10 cellular contexts compared by ENCODE assay signal in the genomic region with DNA sequence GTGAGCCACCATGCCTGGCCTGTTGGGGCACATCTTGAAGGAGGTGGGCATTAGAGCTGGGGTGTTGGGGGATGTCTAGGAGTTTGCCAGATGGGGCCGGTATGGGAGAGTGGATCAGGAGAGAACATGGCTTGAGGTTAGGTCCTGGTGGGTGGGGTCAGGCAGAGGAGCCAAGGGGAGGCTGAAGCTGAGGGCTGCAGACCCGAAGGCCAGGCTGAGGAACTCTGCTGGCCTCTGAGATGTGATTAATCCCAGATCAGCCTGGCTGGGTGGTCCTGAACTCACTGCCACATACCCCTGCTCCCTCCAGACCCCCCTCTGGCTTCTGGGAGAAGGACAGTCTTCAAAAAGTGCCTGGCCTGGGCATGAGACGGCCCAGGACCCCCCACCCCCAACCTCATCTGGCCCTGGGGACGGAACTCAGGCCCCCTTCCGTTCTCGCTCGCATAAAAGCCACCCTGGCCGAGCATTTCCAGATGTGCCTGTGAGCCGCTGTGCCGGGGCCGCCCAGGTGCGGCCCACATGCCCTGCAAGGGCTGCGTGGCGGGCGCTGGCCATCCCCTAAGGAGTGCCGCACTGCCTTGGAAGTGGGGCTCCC. TPM values are rescaled to one million over a fixed set of nuclear protein-coding genes. Genes with fewer than 3 reads are reported as not detected.
DNase-seq lines count a peak whose midpoint lies in the region; ATAC-seq lines count a peak whose summit lies in the region.
"Had no signal": no experiment of that assay in that cellular context is flagged by ENCODE, and none has a peak within 500 bp of the region (broad histone marks: within the 10 kb centered on the region; RNA-seq: fewer than 3 reads in every experiment).

No MANE protein-coding gene starts in this region.

- WGBS in right cardiac atrium, result 90% methylated on average over 16 of the region's 16 CpGs

- H3K4me1 Mint-ChIP-seq in activated CD4-positive, alpha-beta T cell treated with anti-CD3 and anti-CD28 coated beads, Interleukin-2, amount 10 ng/mL, durations not matched to agents 24 days and 14 days, result peaks cover 4% of the 10 kb centered on the region
- H3K4me1 Mint-ChIP-seq in activated CD4-positive, alpha-beta memory T cell treated with anti-CD3 and anti-CD28 coated beads, Interleukin-2, amount 10 ng/mL, durations not matched to agents 7 days and 5 days, result peaks cover 7% of the 10 kb centered on the region

- H3K36me3 Mint-ChIP-seq in activated CD4-positive, alpha-beta T cell treated with anti-CD3 and anti-CD28 coated beads, Interleukin-2, amount 10 ng/mL, durations not matched to agents 24 days and 14 days (ENCODE audit: low read depth), result no peaks in the 10 kb centered on the region
- H3K36me3 Mint-ChIP-seq in activated CD4-positive, alpha-beta memory T cell treated with anti-CD3 and anti-CD28 coated beads, Interleukin-2, amount 10 ng/mL, durations not matched to agents 7 days and 5 days (ENCODE audit: low read depth), result no peaks in the 10 kb centered on the region

- H3K27me3 Mint-ChIP-seq in activated CD4-positive, alpha-beta T cell treated with anti-CD3 and anti-CD28 coated beads, Interleukin-2, amount 10 ng/mL, durations not matched to agents 24 days and 14 days, result peaks cover 10% of the 10 kb centered on the region
- H3K27me3 Mint-ChIP-seq in activated CD4-positive, alpha-beta memory T cell treated with anti-CD3 and anti-CD28 coated beads, Interleukin-2, amount 10 ng/mL, durations not matched to agents 7 days and 5 days, result peaks cover 14% of the 10 kb centered on the region

- H3K9me3 ChIP-seq in right cardiac atrium (ENCODE audit: control insufficient read depth, low read length) (no peaks in the 10 kb centered on the region), stomach smooth muscle (ENCODE audit: control insufficient read depth in 2 of 2, low read length in 2 of 2) (no peaks in the 10 kb centered on the region)

- no peaks in the 10 kb centered on the region for H3K9me3 Mint-ChIP-seq in activated CD4-positive, alpha-beta T cell treated with anti-CD3 and anti-CD28 coated beads, Interleukin-2, amount 10 ng/mL, durations not matched to agents 24 days and 14 days
- H3K9me3 Mint-ChIP-seq in activated CD4-positive, alpha-beta memory T cell treated with anti-CD3 and anti-CD28 coated beads, Interleukin-2, amount 10 ng/mL, durations not matched to agents 7 days and 5 days, result no peaks in the 10 kb centered on the region

- peak overlapping the region; percentile 21 to 72 for H3K9ac ChIP-seq in stomach smooth muscle (ENCODE audit: low read length in 2 of 2)

- ATAC-seq in right cardiac atrium (no peak), HG02642 (IDR thresholded peaks at IDR 0.05; ENCODE audit: poor library complexity, unreplicated experiment) (no peak), HG03280 (IDR thresholded peaks at IDR 0.05; ENCODE audit: unreplicated experiment) (no peak)

- H3K4me3 Mint-ChIP-seq in activated CD4-positive, alpha-beta T cell treated with anti-CD3 and anti-CD28 coated beads, Interleukin-2, amount 10 ng/mL, durations not matched to agents 24 days and 14 days, result peak overlapping the region; percentile 74
- peak overlapping the region; percentile 58 for H3K4me3 Mint-ChIP-seq in activated CD4-positive, alpha-beta memory T cell treated with anti-CD3 and anti-CD28 coated beads, Interleukin-2, amount 10 ng/mL, durations not matched to agents 7 days and 5 days

- H3K4me3 ChIP-seq in right cardiac atrium (ENCODE audit: low read length), result no peak overlapping the region
- peak overlapping the region; percentile 52 to 74 for H3K4me3 ChIP-seq in stomach smooth muscle (ENCODE audit: low read length in 2 of 2)

- H3K27ac ChIP-seq in right cardiac atrium (ENCODE audit: low read length) (peak overlapping the region; percentile 2), stomach smooth muscle (ENCODE audit: low read length) (peak overlapping the region; percentile 74)

- no peaks in the 10 kb centered on the region for H3K4me1 ChIP-seq in right cardiac atrium (ENCODE audit: control insufficient read depth, insufficient read depth, low read length)
- H3K4me1 ChIP-seq in stomach smooth muscle (ENCODE audit: control insufficient read depth, insufficient read depth, low read length), result peaks cover 30% of the 10 kb centered on the region

- intact Hi-C loops in activated CD4-positive, alpha-beta T cell treated with anti-CD3 and anti-CD28 coated beads, Interleukin-2, amount 10 ng/mL, durations not matched to agents 24 days and 14 days (cut with micrococcal nuclease), result no loop called here
- intact Hi-C loops in right cardiac atrium (cut with DNase I), result no loop called here

- no peak for DNase-seq in activated CD4-positive, alpha-beta T cell treated with anti-CD3 and anti-CD28 coated beads, Interleukin-2, amount 10 ng/mL, durations not matched to agents 24 days and 14 days
- DNase-seq in activated CD4-positive, alpha-beta T cell treated with anti-CD3 and anti-CD28 coated beads for 4 hours, result no peak
- no peak for DNase-seq in activated CD4-positive, alpha-beta memory T cell treated with anti-CD3 and anti-CD28 coated beads, Interleukin-2, amount 10 ng/mL, durations not matched to agents 7 days and 5 days
- peak; percentile 27 to 72 (median 71) for DNase-seq in right cardiac atrium
- no peak for DNase-seq in RPMI8226
- DNase-seq: AML-193, cerebellar nuclear complex had no signal

- no peaks in the 10 kb centered on the region for H3K27me3 ChIP-seq in right cardiac atrium (ENCODE audit: control insufficient read depth, insufficient read depth)
- H3K27me3 ChIP-seq in stomach smooth muscle (ENCODE audit: control insufficient read depth in 1 of 2, insufficient read depth in 2 of 2, low read length in 2 of 2), result peaks cover 0 to 2% of the 10 kb centered on the region in 2 donors

- CTCF ChIA-PET in activated CD4-positive, alpha-beta memory T cell treated with anti-CD3 and anti-CD28 coated beads, Interleukin-2, amount 10 ng/mL, durations not matched to agents 7 days and 5 days (lab: Charles Lee), result interaction anchor here (0.9 kb wide), 1 partner anchor 16 kb away, joined by 3 read pairs; a partner anchor contains a TSS

- peak overlapping the region; percentile 37 for H3K27ac Mint-ChIP-seq in activated CD4-positive, alpha-beta T cell treated with anti-CD3 and anti-CD28 coated beads, Interleukin-2, amount 10 ng/mL, durations not matched to agents 24 days and 14 days
- no peak overlapping the region for H3K27ac Mint-ChIP-seq in activated CD4-positive, alpha-beta memory T cell treated with anti-CD3 and anti-CD28 coated beads, Interleukin-2, amount 10 ng/mL, durations not matched to agents 7 days and 5 days

- POLR2A ChIA-PET in activated CD4-positive, alpha-beta memory T cell treated with anti-CD3 and anti-CD28 coated beads, Interleukin-2, amount 10 ng/mL, durations not matched to agents 7 days and 5 days (lab: Charles Lee), result interaction anchor here (1.0 to 2.8 kb wide), 3 partner anchors 16 to 61 kb away, joined by 3 to 18 read pairs (median 11); a partner anchor contains a TSS

- peaks cover 0 to 2% of the 10 kb centered on the region in 2 donors for H3K36me3 ChIP-seq in stomach smooth muscle (ENCODE audit: control insufficient read depth in 2 of 2, insufficient read depth in 2 of 2, low read length in 2 of 2)

RNA-seq across cellular contexts. Expression of a gene that starts 2.7 kb away (rescaled TPM):
- total RNA-seq in activated CD4-positive, alpha-beta T cell treated with anti-CD3 and anti-CD28 coated beads, Interleukin-2, amount 10 ng/mL, durations not matched to agents 24 days and 14 days, result 7.2 and 7.7 TPM in 2 replicates
- 1 to 10 TPM; 2.5 to 3.0 TPM for total RNA-seq in activated CD4-positive, alpha-beta memory T cell treated with anti-CD3 and anti-CD28 coated beads, Interleukin-2, amount 10 ng/mL, durations not matched to agents 7 days and 5 days
- total RNA-seq in right cardiac atrium, result 100 to 1,000 TPM in 1 of 4 donors, 10 to 100 TPM in 3; 47.1 to 110 (median 61.9) TPM
- 64.1 TPM for polyA plus RNA-seq in right cardiac atrium

RNA-seq across cellular contexts. Expression of a gene that starts 15.9 kb away (rescaled TPM):
- 109 and 110 TPM in 2 replicates for total RNA-seq in activated CD4-positive, alpha-beta T cell treated with anti-CD3 and anti-CD28 coated beads, Interleukin-2, amount 10 ng/mL, durations not matched to agents 24 days and 14 days
- 10 to 100 TPM; 80.6 to 82.2 TPM for total RNA-seq in activated CD4-positive, alpha-beta memory T cell treated with anti-CD3 and anti-CD28 coated beads, Interleukin-2, amount 10 ng/mL, durations not matched to agents 7 days and 5 days
- total RNA-seq in right cardiac atrium, result 10 to 100 TPM; 21.7 to 37.6 (median 28.0) TPM
- polyA plus RNA-seq in right cardiac atrium, result 24.5 TPM

RNA-seq across cellular contexts. Expression of a gene that starts 16.4 kb away (rescaled TPM):
- not detected in 2 replicates for total RNA-seq in activated CD4-positive, alpha-beta T cell treated with anti-CD3 and anti-CD28 coated beads, Interleukin-2, amount 10 ng/mL, durations not matched to agents 24 days and 14 days
- not detected for total RNA-seq in activated CD4-positive, alpha-beta memory T cell treated with anti-CD3 and anti-CD28 coated beads, Interleukin-2, amount 10 ng/mL, durations not matched to agents 7 days and 5 days
- total RNA-seq in right cardiac atrium, result not detected
- polyA plus RNA-seq in right cardiac atrium, result not detected

RNA-seq across cellular contexts. Expression of a gene that starts 29.8 kb away (rescaled TPM):
- total RNA-seq in activated CD4-positive, alpha-beta T cell treated with anti-CD3 and anti-CD28 coated beads, Interleukin-2, amount 10 ng/mL, durations not matched to agents 24 days and 14 days, result 0.24 TPM in 1 of 2 replicates, not detected in the other
- not detected for total RNA-seq in activated CD4-positive, alpha-beta memory T cell treated with anti-CD3 and anti-CD28 coated beads, Interleukin-2, amount 10 ng/mL, durations not matched to agents 7 days and 5 days
- 10 to 100 TPM; 34.9 to 84.9 (median 46.9) TPM for total RNA-seq in right cardiac atrium
- 30.3 TPM for polyA plus RNA-seq in right cardiac atrium

RNA-seq across cellular contexts. Expression of a gene that starts 39.2 kb away (rescaled TPM):
- not detected in 2 replicates for total RNA-seq in activated CD4-positive, alpha-beta T cell treated with anti-CD3 and anti-CD28 coated beads, Interleukin-2, amount 10 ng/mL, durations not matched to agents 24 days and 14 days
- not detected for total RNA-seq in activated CD4-positive, alpha-beta memory T cell treated with anti-CD3 and anti-CD28 coated beads, Interleukin-2, amount 10 ng/mL, durations not matched to agents 7 days and 5 days
- total RNA-seq in right cardiac atrium, result under 1 TPM in 3 of 4 donors, not detected in 1; 0.15 to 0.34 (median 0.17) TPM
- polyA plus RNA-seq in right cardiac atrium, result 0.23 TPM

Comparison
In these comparisons a context has a peak if more than half of its experiments do, and no peak if none do; other contexts are left out.
1. DNase-seq: peak in right cardiac atrium (3 of 3); none in activated CD4-positive, alpha-beta T cell treated with anti-CD3 and anti-CD28 coated beads, Interleukin-2, amount 10 ng/mL, durations not matched to agents 24 days and 14 days (single experiment), activated CD4-positive, alpha-beta T cell treated with anti-CD3 and anti-CD28 coated beads for 4 hours (0 of 2), activated CD4-positive, alpha-beta memory T cell treated with anti-CD3 and anti-CD28 coated beads, Interleukin-2, amount 10 ng/mL, durations not matched to agents 7 days and 5 days (single experiment) and RPMI8226 (single experiment).